Comparison of ENCODE assay signal across 8 cellular contexts in genomic region chr2:85813978-85814801, GRCh38.
DNase-seq lines count a peak whose midpoint lies in the region; ATAC-seq and TF ChIP-seq lines count a peak whose summit lies in the region.

No MANE protein-coding gene starts in this region.

- intact Hi-C loops in OCI-LY7 (cut with micrococcal nuclease; ENCODE audit: unreplicated experiment) = loop anchor here (1.0 kb wide), 2 partner anchors 64 to 85 kb away; no protein-coding TSS in a partner anchor

- no TSS peak for BruUV-seq in OCI-LY7 (replicated peaks; lab: Mats Ljungman, UMichigan)

- H3K4me3 ChIP-seq in OCI-LY7 (ENCODE audit: low read depth, low read length, poor library complexity, severe bottlenecking) (no peak overlapping the region), epithelial cell of esophagus (ENCODE audit: low read length) (no peak overlapping the region)

- no peaks in the 10 kb centered on the region for H3K79me2 ChIP-seq in OCI-LY7 (ENCODE audit: insufficient read depth, low read depth, low read length)

- CTCF ChIA-PET in OCI-LY7 (lab: Charles Lee; ENCODE audit: unreplicated experiment) = interaction anchor here (0.6 to 1.2 kb wide), 4 partner anchors 36 to 137 kb away, joined by 3 to 4 read pairs (median 4); no protein-coding TSS in a partner anchor

- no peak for TF ChIP-seq EP300 in Ishikawa (IDR thresholded peaks at IDR 0.05; ENCODE audit: borderline replicate concordance)

- H3K9me3 ChIP-seq in OCI-LY7 (ENCODE audit: low read length) = no peaks in the 10 kb centered on the region

- no peak overlapping the region for H3K27ac ChIP-seq in OCI-LY7 (ENCODE audit: low read depth, low read length, poor library complexity, severe bottlenecking)

- ATAC-seq in GM18520 (IDR thresholded peaks at IDR 0.05; ENCODE audit: unreplicated experiment) = no peak

- H3K4me1 ChIP-seq in OCI-LY7 (ENCODE audit: insufficient read depth, low read length, poor library complexity, severe bottlenecking) = no peaks in the 10 kb centered on the region

- peak; percentile 93 for TF ChIP-seq CTCF in OCI-LY7 (conservative IDR thresholded peaks at IDR 0.05; ENCODE audit: low read length)
- TF ChIP-seq CTCF in epithelial cell of esophagus (IDR thresholded peaks at IDR 0.05; ENCODE audit: insufficient read depth, low read depth, low read length, missing control alignments) = peak; percentile 99

- H2AFZ ChIP-seq in OCI-LY7 (ENCODE audit: low read length) = no peak overlapping the region

- no peaks in the 10 kb centered on the region for H3K36me3 ChIP-seq in OCI-LY7 (ENCODE audit: insufficient read depth, low read length)

- peak; percentile 100 for TF ChIP-seq RAD21 in Ishikawa (IDR thresholded peaks at IDR 0.05; ENCODE audit: low read depth)

- DNase-seq in GM04504 (ENCODE audit: low read depth) (peak; percentile 69), OCI-LY7 (ENCODE audit: low spot score) (peak; percentile 74), epithelial cell of esophagus (ENCODE audit: low read depth) (peak; percentile 88), middle frontal gyrus (ENCODE audit: extremely low spot score, low spot score) (peak; percentile 70)
- peak; percentile 96 for DNase-seq in activated CD8-positive, alpha-beta memory T cell treated with anti-CD3 and anti-CD28 coated beads, Interleukin-2, amount 50 U/mL, for 48 hours
- peak; percentile 76 for DNase-seq in stimulated activated CD8-positive, alpha-beta memory T cell treated with anti-CD3 and anti-CD28 coated beads, Interleukin-4, amount 100 ng/mL, for 24 hours (ENCODE audit: low read depth)

- POLR2A ChIA-PET in OCI-LY7 (lab: Charles Lee) = interaction anchor here (0.6 kb wide), 1 partner anchor 970 kb away, joined by 3 read pairs; no protein-coding TSS in a partner anchor

- H3K4me2 ChIP-seq in OCI-LY7 (ENCODE audit: low read length) = no peak overlapping the region

- no peaks in the 10 kb centered on the region for H3K9me2 ChIP-seq in OCI-LY7 (ENCODE audit: insufficient read depth, low read length)

- H4K20me1 ChIP-seq in OCI-LY7 (ENCODE audit: insufficient read depth, low read length) = no peaks in the 10 kb centered on the region

TF ChIP-seq in Ishikawa, 13 proteins besides CTCF, POLR2A, EP300 and RAD21:
- TF ChIP-seq YY1 (IDR thresholded peaks at IDR 0.05; ENCODE audit: low read depth) (0 out of 2 replicates have a peak, but pooled peaks have one; percentile 22), EGR1 (IDR thresholded peaks at IDR 0.05) (no peak), REST (IDR thresholded peaks at IDR 0.05; ENCODE audit: low read depth) (no peak), TEAD4 (IDR thresholded peaks at IDR 0.05) (no peak), CREB1 (IDR thresholded peaks at IDR 0.05; ENCODE audit: low read depth) (no peak), NFIC (IDR thresholded peaks at IDR 0.05) (0 out of 2 replicates have a peak, but pooled peaks have one; percentile 0), ZBTB7A (IDR thresholded peaks at IDR 0.05; ENCODE audit: low read depth) (no peak), FOXM1 (IDR thresholded peaks at IDR 0.05; ENCODE audit: borderline replicate concordance, low read depth) (no peak), TAF1 (IDR thresholded peaks at IDR 0.05; ENCODE audit: low read depth) (no peak), CEBPB (IDR thresholded peaks at IDR 0.05) (no peak), MAX (IDR thresholded peaks at IDR 0.05) (no peak), USF1 (IDR thresholded peaks at IDR 0.05) (no peak), TCF12 (IDR thresholded peaks at IDR 0.05; ENCODE audit: low read depth) (no peak)
